In genomic region chr1:116754203-116754977, GRCh38 we compare ENCODE assay signal across 10 cellular contexts. TPM values are rescaled to one million over a fixed set of nuclear protein-coding genes. Genes with fewer than 3 reads are reported as not detected.
A peak's percentile ranks its signal among the peaks of the same experiment; 100 is the strongest.
DNase-seq lines count a peak whose midpoint lies in the region; ATAC-seq, FAIRE-seq and TF ChIP-seq lines count a peak whose summit lies in the region.
"Had no signal": no experiment of that assay in that cellular context is flagged by ENCODE, and none has a peak within 500 bp of the region (broad histone marks: within the 10 kb centered on the region; RNA-seq: fewer than 3 reads in every experiment).

Gene CD2 (plus strand): TSS chr1:116754430. CDS start chr1:116754493, 63 bp downstream.

- TF ChIP-seq CTCF in right lobe of liver (IDR thresholded peaks at IDR 0.05) (no peak), HepG2 (CRISPR knock-in tag; IDR thresholded peaks at IDR 0.05) (no peak), lung (IDR thresholded peaks at IDR 0.05; ENCODE audit: control extremely low read depth, extremely low read depth) (no peak), upper lobe of right lung (IDR thresholded peaks at IDR 0.05) (no peak)

- ATAC-seq in right lobe of liver (peak; percentile 42 to 52 (median 49)), HepG2 (no peak), lung (ENCODE audit: insufficient read depth, low FRiP score) (no peak), upper lobe of right lung (peak; percentile 74), GM18868 (IDR thresholded peaks at IDR 0.05; ENCODE audit: unreplicated experiment) (no peak)

- H3K27me3 ChIP-seq in right lobe of liver = no peaks in the 10 kb centered on the region
- H3K27me3 ChIP-seq in HepG2 (ENCODE audit: control insufficient read depth in 1 of 2, insufficient read depth in 2 of 2, low read length in 2 of 2) = peaks cover 0 to 3% of the 10 kb centered on the region in 2 experiments; a peak in 1 of 5 replicates
- H3K27me3 ChIP-seq in lung (ENCODE audit: control insufficient read depth, insufficient read depth) = no peaks in the 10 kb centered on the region
- no peaks in the 10 kb centered on the region for H3K27me3 ChIP-seq in upper lobe of right lung
- no peaks in the 10 kb centered on the region for H3K27me3 ChIP-seq in HAP-1 (ENCODE audit: low read depth)
- H3K27me3 ChIP-seq: tibial nerve had no signal

- TF ChIP-seq POLR2A in right lobe of liver (IDR thresholded peaks at IDR 0.05) (no peak), HepG2 (IDR thresholded peaks at IDR 0.05; ENCODE audit: insufficient read depth in 1 of 2, low read depth in 2 of 2, low read length in 2 of 2) (no peak)

- H3K9me3 ChIP-seq in right lobe of liver (no peaks in the 10 kb centered on the region), HepG2 (ENCODE audit: low read length) (no peaks in the 10 kb centered on the region), lung (ENCODE audit: control insufficient read depth in 2 of 2, insufficient read depth in 1 of 2, low read length in 1 of 2) (peaks cover under 1 to 2% of the 10 kb centered on the region in 2 donors), upper lobe of right lung (no peaks in the 10 kb centered on the region), HAP-1 (no peaks in the 10 kb centered on the region)
- H3K9me3 ChIP-seq: tibial nerve had no signal

- no peak for DNase-seq in right lobe of liver
- no peak for DNase-seq in HepG2 (ENCODE audit: low spot score)
- DNase-seq in activated CD8-positive, alpha-beta memory T cell treated with anti-CD3 and anti-CD28 coated beads, Interleukin-2, amount 50 U/mL, for 48 hours = peak; percentile 69
- DNase-seq in lung (ENCODE audit: low spot score) = no peak
- no peak for DNase-seq in upper lobe of right lung
- no peak for DNase-seq in NCI-H1092 treated with DMSO at 0.1 percent for 48 hours (lab: John Stamatoyannopoulos, UW)
- DNase-seq in HAP-1 (ENCODE audit: low spot score in 2 of 2) = no peak
- DNase-seq: HCEC 1CT had no signal

- POLR2A ChIA-PET in HepG2 (lab: Yijun Ruan, JAX) = no interaction called here

- H3K4me3 ChIP-seq in right lobe of liver (peak within 1 kb of the TSS in 1 of 3 donors; percentile 13), HepG2 (replicated peaks in 1 of 3; ENCODE audit: insufficient read depth in 1 of 3, low read depth in 2 of 3, low read length in 3 of 3) (no peak within 1 kb of the TSS), lung (peak within 1 kb of the TSS; percentile 10), upper lobe of right lung (peak within 1 kb of the TSS; percentile 40), HAP-1 (no peak within 1 kb of the TSS)

- TF ChIP-seq EP300 in HepG2 (IDR thresholded peaks at IDR 0.05; ENCODE audit: low read depth in 2 of 2, low read length in 2 of 2) = no peak
- no peak for TF ChIP-seq EP300 in HepG2 (CRISPR knock-in tag; IDR thresholded peaks at IDR 0.05; ENCODE audit: borderline replicate concordance)

- CTCF ChIA-PET in HepG2 (lab: Yijun Ruan, JAX; ENCODE audit: low intra/inter-chr PET ratio, low total read pairs) = no interaction called here

- no peak within 1 kb of the TSS for H3K27ac ChIP-seq in right lobe of liver
- H3K27ac ChIP-seq in HepG2 (ENCODE audit: extremely low read length, insufficient read depth, low read length) = no peak within 1 kb of the TSS
- no peak within 1 kb of the TSS for H3K27ac ChIP-seq in lung (ENCODE audit: low read depth in 1 of 2, low read length in 1 of 2)
- H3K27ac ChIP-seq in upper lobe of right lung = peak within 1 kb of the TSS; percentile 42

- no peaks in the 10 kb centered on the region for H3K36me3 ChIP-seq in right lobe of liver
- H3K36me3 ChIP-seq in HepG2 (replicated peaks in 1 of 2; ENCODE audit: control insufficient read depth in 1 of 2, insufficient read depth in 2 of 2, low read length in 2 of 2) = no peaks in the 10 kb centered on the region
- H3K36me3 ChIP-seq in lung (ENCODE audit: control insufficient read depth in 2 of 2, insufficient read depth in 2 of 2, low read length in 2 of 2) = no peaks in the 10 kb centered on the region
- no peaks in the 10 kb centered on the region for H3K36me3 ChIP-seq in upper lobe of right lung
- no peaks in the 10 kb centered on the region for H3K36me3 ChIP-seq in HAP-1 (replicated peaks)
- H3K36me3 ChIP-seq: tibial nerve had no signal

- H4K20me1 ChIP-seq in HepG2 (ENCODE audit: insufficient read depth, low read length) = no peaks in the 10 kb centered on the region

- FAIRE-seq in HepG2 (lab: Jason Lieb, UNC) = no peak

- H3K9ac ChIP-seq in HepG2 (ENCODE audit: insufficient read depth, low read depth, low read length) = no peak within 1 kb of the TSS

- no peak within 1 kb of the TSS for H3K4me2 ChIP-seq in HepG2 (ENCODE audit: low read depth, low read length)

- no peaks in the 10 kb centered on the region for H3K79me2 ChIP-seq in HepG2 (ENCODE audit: insufficient read depth, low read length)

- H2AFZ ChIP-seq in HepG2 (ENCODE audit: low read length) = no peak within 1 kb of the TSS

- no peak for TF ChIP-seq RAD21 in HepG2 (CRISPR knock-in tag; IDR thresholded peaks at IDR 0.05)

- intact Hi-C loops in right lobe of liver (cut with DNase I) = no loop called here
- intact Hi-C loops in HepG2 (cut with micrococcal nuclease; ENCODE audit: unreplicated experiment) = no loop called here
- intact Hi-C loops in upper lobe of right lung (cut with DNase I) = no loop called here

- in situ Hi-C loops in HepG2 (cut with HindIII; ENCODE audit: extremely low pct_ligation_motif_present, low pct_unique_long_range_greater_than_20kb) (no loop called here), HAP-1 (cut with MboI; ENCODE audit: low sequenced_read_pairs) (no loop called here)

- 48% methylated on average over 7 of the region's 7 CpGs for WGBS in right lobe of liver (ENCODE audit: insufficient coverage, low coverage, low lambda C conversion rate, missing lambda C conversion rate)
- WGBS in HepG2 (ENCODE audit: low lambda C conversion rate) = 32% methylated on average over 7 of the region's 7 CpGs
- 72 to 77% methylated on average over 7 of the region's 7 CpGs for WGBS in lung, 2 donors

- H3K4me1 ChIP-seq in right lobe of liver (no peaks in the 10 kb centered on the region), HepG2 (ENCODE audit: insufficient read depth, low read length) (no peaks in the 10 kb centered on the region), lung (ENCODE audit: control insufficient read depth in 2 of 2, insufficient read depth in 2 of 2, low read length in 2 of 2) (no peaks in the 10 kb centered on the region), upper lobe of right lung (no peaks in the 10 kb centered on the region), HAP-1 (no peaks in the 10 kb centered on the region)
- H3K4me1 ChIP-seq: tibial nerve had no signal

- BruUV-seq in HepG2 (replicated peaks; lab: Mats Ljungman, UMichigan) = no TSS peak

TF ChIP-seq in HepG2, 621 proteins besides CTCF, POLR2A, EP300 and RAD21 (continues in another document):
- TF ChIP-seq ZSCAN9 (CRISPR knock-in tag; IDR thresholded peaks at IDR 0.05; ENCODE audit: borderline replicate concordance) (no peak), NAIF1 (CRISPR knock-in tag; IDR thresholded peaks at IDR 0.05; ENCODE audit: borderline replicate concordance) (no peak), SRY (CRISPR knock-in tag; IDR thresholded peaks at IDR 0.05) (no peak), ZNF704 (CRISPR knock-in tag; IDR thresholded peaks at IDR 0.05; ENCODE audit: borderline replicate concordance) (no peak), ZNF781 (CRISPR knock-in tag; IDR thresholded peaks at IDR 0.05; ENCODE audit: borderline replicate concordance, not compliant biosample characterization) (no peak), E2F2 (CRISPR knock-in tag; IDR thresholded peaks at IDR 0.05; ENCODE audit: borderline replicate concordance) (no peak)

RNA-seq across cellular contexts. Expression of gene CD2, which starts in this region (rescaled TPM):
- total RNA-seq in right lobe of liver = 1 to 10 TPM in 2 of 6 experiments, under 1 TPM in 4; 0.13 to 1.5 (median 0.66) TPM
- total RNA-seq in HepG2 (2016; rRNA removed; fragmentation: Illumina TruSeq; extraction: Trizol) = not detected in 2 replicates
- total RNA-seq in HepG2 (2016; cell fraction: cytosol; rRNA removed; fragmentation: Illumina TruSeq; extraction: Trizol; ENCODE audit: low read depth) = not detected in 2 replicates
- total RNA-seq in HepG2 (2016; cell fraction: insoluble cytoplasmic fraction; rRNA removed; fragmentation: Illumina TruSeq; extraction: Trizol) = not detected in 2 replicates
- not detected in 2 replicates for total RNA-seq in HepG2 (2016; cell fraction: membrane; rRNA removed; fragmentation: Illumina TruSeq; extraction: Trizol)
- total RNA-seq in HepG2 (2016; cell fraction: nucleus; rRNA removed; fragmentation: Illumina TruSeq; extraction: Trizol) = not detected in 2 replicates
- not detected in 2 replicates for polyA plus RNA-seq in HepG2 (2011; rRNA removed)
- not detected in 2 replicates for polyA plus RNA-seq in HepG2 (2011; cell fraction: cytosol; rRNA removed)
- not detected in 2 replicates for polyA plus RNA-seq in HepG2 (2011; cell fraction: nucleus; rRNA removed)
- not detected in 2 replicates for polyA plus RNA-seq in HepG2 (2012)
- polyA plus RNA-seq in HepG2 (2016; cell fraction: cytosol; fragmentation: Illumina TruSeq; extraction: Trizol; ENCODE audit: low read depth) = not detected in 2 replicates
- polyA plus RNA-seq in HepG2 (2016; cell fraction: insoluble cytoplasmic fraction; fragmentation: Illumina TruSeq; extraction: Trizol; ENCODE audit: low read depth) = not detected in 2 replicates
- polyA plus RNA-seq in HepG2 (2016; cell fraction: membrane; fragmentation: Illumina TruSeq; extraction: Trizol; ENCODE audit: low read depth) = not detected in 2 replicates
- polyA plus RNA-seq in HepG2 (2016; cell fraction: nucleus; fragmentation: Illumina TruSeq; extraction: Trizol; ENCODE audit: insufficient read depth, low read depth) = not detected in 2 replicates
- polyA minus RNA-seq in HepG2 (2011; rRNA and poly(A)+ RNA removed; ENCODE audit: low replicate concordance) = not detected in 2 replicates
- not detected in 2 replicates for polyA minus RNA-seq in HepG2 (2011; cell fraction: cytosol; rRNA and poly(A)+ RNA removed)
- polyA minus RNA-seq in HepG2 (2011; cell fraction: nucleus; rRNA and poly(A)+ RNA removed) = not detected in 2 replicates
- 1 to 10 TPM; 2.4 to 4.8 TPM for total RNA-seq in lung
- 1 to 10 TPM; 5.0 to 5.2 TPM for polyA plus RNA-seq in lung
- total RNA-seq in upper lobe of right lung = 11.4 TPM

Comparison
In these comparisons a context has a peak if more than half of its experiments do, and no peak if none do; other contexts are left out.
1. ATAC-seq: peak in right lobe of liver (4 of 4) and upper lobe of right lung (single experiment); none in HepG2 (single experiment), lung (single experiment) and GM18868 (single experiment).
2. H3K4me3 ChIP-seq: peak in lung (single experiment) and upper lobe of right lung (single experiment); none in HepG2 (0 of 3) and HAP-1 (single experiment).